Comparison of ENCODE assay signal across 25 cellular contexts in genomic region chr1:188557052-188557451, GRCh38.
"Had no signal": no experiment of that assay in that cellular context is flagged by ENCODE, and none has a peak within 500 bp of the region (broad histone marks: within the 10 kb centered on the region; RNA-seq: fewer than 3 reads in every experiment).

No MANE protein-coding gene starts in this region.

- H3K4me3 ChIP-seq: esophagus squamous epithelium, gastrocnemius medialis, heart right ventricle, left lung, lower lobe of right lung, mucosa of descending colon had no signal

- H3K27me3 ChIP-seq: esophagus squamous epithelium, gastrocnemius medialis, heart right ventricle, left lung had no signal

- ATAC-seq: effector memory CD8-positive, alpha-beta T cell; esophagus mucosa; gastrocnemius medialis; heart right ventricle; left cardiac atrium; left lung; left ventricle myocardium superior; lower lobe of right lung; mucosa of descending colon; naive thymus-derived CD8-positive, alpha-beta T cell had no signal

- FAIRE-seq: islet of Langerhans, keratinocyte had no signal

- H3K9me3 ChIP-seq: esophagus squamous epithelium, gastrocnemius medialis, left lung, lower lobe of right lung, mucosa of descending colon had no signal

- H3K36me3 ChIP-seq: esophagus squamous epithelium, gastrocnemius medialis, heart right ventricle, left lung, lower lobe of right lung had no signal

- DNase-seq: cortex of kidney; effector CD8-positive, alpha-beta T cell; effector memory CD8-positive, alpha-beta T cell; endodermal cell; erythroblast; esophagus squamous epithelium; foreskin fibroblast; foreskin melanocyte; gastrocnemius medialis; glutamatergic neuron; head of caudate nucleus; heart right ventricle; hippocampal formation; left cardiac atrium; left lung; left ventricle myocardium superior; lower lobe of right lung; mesenchymal stem cell; mucosa of descending colon; naive B cell; naive thymus-derived CD8-positive, alpha-beta T cell had no signal

- H3K27ac ChIP-seq: epithelial cell of prostate, esophagus squamous epithelium, gastrocnemius medialis, heart right ventricle, left lung, lower lobe of right lung had no signal

- H3K4me1 ChIP-seq: esophagus squamous epithelium, gastrocnemius medialis, heart right ventricle, left lung, lower lobe of right lung had no signal
